Comparison of ENCODE assay signal across 10 cellular contexts in genomic region chr1:41418868-41419583, GRCh38. TPM values are rescaled to one million over a fixed set of nuclear protein-coding genes. Genes with fewer than 3 reads are reported as not detected.
DNase-seq lines count a peak whose midpoint lies in the region; ATAC-seq and TF ChIP-seq lines count a peak whose summit lies in the region.
"Had no signal": no experiment of that assay in that cellular context is flagged by ENCODE, and none has a peak within 500 bp of the region (broad histone marks: within the 10 kb centered on the region; RNA-seq: fewer than 3 reads in every experiment).

No MANE protein-coding gene starts in this region.

- no peak for ATAC-seq in HG03280 (IDR thresholded peaks at IDR 0.05; ENCODE audit: unreplicated experiment)

- intact Hi-C loops in activated CD4-positive, alpha-beta memory T cell treated with anti-CD3 and anti-CD28 coated beads for 36 hours (cut with micrococcal nuclease) = loop anchor here (5.0 kb wide), 1 partner anchor 137 kb away; no protein-coding TSS in a partner anchor

- H3K27me3 Mint-ChIP-seq in activated CD4-positive, alpha-beta memory T cell treated with anti-CD3 and anti-CD28 coated beads for 36 hours = peaks cover 11% of the 10 kb centered on the region
- H3K27me3 Mint-ChIP-seq in nephron progenitor cell (ENCODE audit: low read depth, poor library complexity) = peaks cover 23% of the 10 kb centered on the region

- H3K27me3 ChIP-seq in BJ (ENCODE audit: control insufficient read depth, insufficient read depth, low read length) = no peaks in the 10 kb centered on the region; the same call in 1 of the 2 replicates

- H3K9me3 Mint-ChIP-seq in activated CD4-positive, alpha-beta memory T cell treated with anti-CD3 and anti-CD28 coated beads for 36 hours = no peaks in the 10 kb centered on the region
- no peaks in the 10 kb centered on the region for H3K9me3 Mint-ChIP-seq in nephron progenitor cell
- H3K9me3 Mint-ChIP-seq: stimulated activated naive CD8-positive, alpha-beta T cell treated with anti-CD3 and anti-CD28 coated beads, Interleukin-15, Interleukin-2, amounts not matched to agents 100 ng/mL and 50 ng/mL, for 24 hours had no signal

- no peak overlapping the region for H3K27ac Mint-ChIP-seq in activated CD4-positive, alpha-beta memory T cell treated with anti-CD3 and anti-CD28 coated beads for 36 hours
- H3K27ac Mint-ChIP-seq in nephron progenitor cell = no peak overlapping the region
- H3K27ac Mint-ChIP-seq: stimulated activated naive CD8-positive, alpha-beta T cell treated with anti-CD3 and anti-CD28 coated beads, Interleukin-15, Interleukin-2, amounts not matched to agents 100 ng/mL and 50 ng/mL, for 24 hours had no signal

- peak; percentile 16; the same call in 1 of the 2 replicates for TF ChIP-seq CTCF in BJ (IDR thresholded peaks at IDR 0.05; ENCODE audit: insufficient read depth, low read depth, low read length)
- TF ChIP-seq CTCF in nephron progenitor cell (IDR thresholded peaks at IDR 0.05) = no peak

- H3K4me3 ChIP-seq in BJ (ENCODE audit: low read depth, low read length) = no peak overlapping the region

- no peaks in the 10 kb centered on the region for H3K36me3 Mint-ChIP-seq in activated CD4-positive, alpha-beta memory T cell treated with anti-CD3 and anti-CD28 coated beads for 36 hours
- no peaks in the 10 kb centered on the region for H3K36me3 Mint-ChIP-seq in nephron progenitor cell (ENCODE audit: low read depth)

- H3K4me3 Mint-ChIP-seq in activated CD4-positive, alpha-beta memory T cell treated with anti-CD3 and anti-CD28 coated beads for 36 hours = no peak overlapping the region
- no peak overlapping the region for H3K4me3 Mint-ChIP-seq in nephron progenitor cell
- H3K4me3 Mint-ChIP-seq: stimulated activated naive CD8-positive, alpha-beta T cell treated with anti-CD3 and anti-CD28 coated beads, Interleukin-15, Interleukin-2, amounts not matched to agents 100 ng/mL and 50 ng/mL, for 24 hours had no signal

- no peaks in the 10 kb centered on the region for H3K4me1 Mint-ChIP-seq in activated CD4-positive, alpha-beta memory T cell treated with anti-CD3 and anti-CD28 coated beads for 36 hours (ENCODE audit: low read depth)
- peaks cover 38% of the 10 kb centered on the region for H3K4me1 Mint-ChIP-seq in nephron progenitor cell

- peak; percentile 25 for DNase-seq in BJ (ENCODE audit: low read depth)
- DNase-seq in NCI-H2196 (lab: John Stamatoyannopoulos, UW; ENCODE audit: unreplicated experiment) = peak; percentile 96
- DNase-seq in dermis blood vessel endothelial cell = peak; percentile 85
- DNase-seq in mucosa of gallbladder (ENCODE audit: low spot score) = peak; percentile 79
- no peak for DNase-seq in NCI-H128 (lab: John Stamatoyannopoulos, UW; ENCODE audit: unreplicated experiment)
- DNase-seq in activated CD4-positive, alpha-beta memory T cell treated with anti-CD3 and anti-CD28 coated beads for 36 hours = no peak
- DNase-seq in nephron progenitor cell = no peak
- DNase-seq: NCI-H774 had no signal

- no peaks in the 10 kb centered on the region for H3K36me3 ChIP-seq in BJ (ENCODE audit: control insufficient read depth, insufficient read depth, low read length)

- CTCF ChIA-PET in BJ (lab: Yijun Ruan, JAX) = interaction anchor here (0.6 to 5.3 kb wide), 15 partner anchors 9 to 269 kb away, joined by 3 to 84 read pairs (median 5); no protein-coding TSS in a partner anchor
- CTCF ChIA-PET in activated CD4-positive, alpha-beta memory T cell treated with anti-CD3 and anti-CD28 coated beads for 36 hours (lab: Charles Lee) = interaction anchor here (0.9 to 4.0 kb wide), 10 partner anchors 11 to 152 kb away, joined by 3 to 39 read pairs (median 8); no protein-coding TSS in a partner anchor

- POLR2A ChIA-PET in BJ (lab: Charles Lee) = no interaction called here
- POLR2A ChIA-PET in activated CD4-positive, alpha-beta memory T cell treated with anti-CD3 and anti-CD28 coated beads for 36 hours (lab: Charles Lee) = no interaction called here

RNA-seq across cellular contexts. Expression of gene FOXO6, which starts 57.8 kb away (rescaled TPM):
- 0.02 TPM in 1 of 2 replicates, not detected in the other for polyA plus RNA-seq in BJ (2011; rRNA removed)
- not detected in 2 replicates for polyA minus RNA-seq in BJ (2011; rRNA and poly(A)+ RNA removed)
- total RNA-seq in dermis blood vessel endothelial cell (0.05 TPM in 1 of 2 replicates, not detected in the other), mucosa of gallbladder (10.0 TPM)
- total RNA-seq in activated CD4-positive, alpha-beta memory T cell treated with anti-CD3 and anti-CD28 coated beads for 36 hours = under 1 TPM; 0.19 TPM

Comparison
In these comparisons a context has a peak if more than half of its experiments do, and no peak if none do; other contexts are left out.
1. DNase-seq: peak in BJ (single experiment), NCI-H2196 (single experiment), dermis blood vessel endothelial cell (single experiment) and mucosa of gallbladder (single experiment); none in NCI-H128 (single experiment), activated CD4-positive, alpha-beta memory T cell treated with anti-CD3 and anti-CD28 coated beads for 36 hours (single experiment) and nephron progenitor cell (single experiment).